Comparison of ENCODE assay signal across 1 cellular context in genomic region chr2:44925561-44926087, GRCh38.
TF ChIP-seq lines count a peak whose summit lies in the region.

No MANE protein-coding gene starts in this region.

TF ChIP-seq in GM23338, 12 proteins besides CTCF, POLR2A, EP300 and RAD21 (continued from another document):
- no peak for TF ChIP-seq REST (IDR thresholded peaks at IDR 0.05; ENCODE audit: unreplicated experiment)
- TF ChIP-seq JUNB (IDR thresholded peaks at IDR 0.05; ENCODE audit: unreplicated experiment): no peak
- TF ChIP-seq ZNF331 (CRISPR knock-in tag; IDR thresholded peaks at IDR 0.05; ENCODE audit: low read depth): no peak
- no peak for TF ChIP-seq EZH2phosphoT487 (IDR thresholded peaks at IDR 0.05; ENCODE audit: unreplicated experiment)
- no peak for TF ChIP-seq CREB1 (CRISPR knock-in tag; IDR thresholded peaks at IDR 0.05; ENCODE audit: low read depth)
- no peak for TF ChIP-seq STAT1 (IDR thresholded peaks at IDR 0.05; ENCODE audit: unreplicated experiment)
- no peak for TF ChIP-seq EZH2 (IDR thresholded peaks at IDR 0.05; ENCODE audit: low read depth, unreplicated experiment)
- TF ChIP-seq ZNF114 (CRISPR knock-in tag; IDR thresholded peaks at IDR 0.05): no peak
- TF ChIP-seq POLR2AphosphoS5 (IDR thresholded peaks at IDR 0.05; ENCODE audit: low read depth): no peak
- TF ChIP-seq ZNF462 (CRISPR knock-in tag; IDR thresholded peaks at IDR 0.05): no peak
- TF ChIP-seq ETS1 (IDR thresholded peaks at IDR 0.05): no peak
